1 cellular context compared by ENCODE assay signal in the genomic region with DNA sequence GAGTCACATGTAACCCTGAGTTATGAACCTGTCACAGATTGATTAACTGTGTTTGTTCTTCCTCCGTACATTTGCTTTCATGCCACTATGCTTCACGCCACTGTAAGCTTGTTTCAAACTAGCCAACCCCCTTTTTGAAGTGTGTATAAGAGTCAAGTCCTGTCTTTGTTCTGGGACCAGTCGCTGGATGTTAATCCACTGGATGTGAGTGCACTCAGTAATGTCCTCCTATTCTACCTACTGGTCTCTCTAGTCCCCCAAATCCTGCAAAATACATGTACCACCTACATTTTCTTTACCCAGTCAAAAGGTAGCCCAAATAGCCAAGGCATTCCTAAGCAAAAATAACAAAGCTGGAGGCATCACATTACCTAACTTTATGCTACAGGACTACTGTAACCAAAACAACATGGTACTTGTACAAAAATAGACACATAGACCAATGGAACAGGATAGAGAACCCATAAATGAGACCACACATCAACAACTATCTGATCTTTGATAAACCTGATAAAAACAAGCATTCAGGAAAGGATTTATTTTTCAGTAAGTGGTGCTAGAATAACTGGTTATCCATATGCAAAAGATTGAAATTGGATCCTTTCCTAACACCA.
TF ChIP-seq lines count a peak whose summit lies in the region.

No MANE protein-coding gene starts in this region.

TF ChIP-seq in HepG2, 621 proteins besides CTCF, POLR2A, EP300 and RAD21 (continued from another document):
- TF ChIP-seq, protein P1, sequence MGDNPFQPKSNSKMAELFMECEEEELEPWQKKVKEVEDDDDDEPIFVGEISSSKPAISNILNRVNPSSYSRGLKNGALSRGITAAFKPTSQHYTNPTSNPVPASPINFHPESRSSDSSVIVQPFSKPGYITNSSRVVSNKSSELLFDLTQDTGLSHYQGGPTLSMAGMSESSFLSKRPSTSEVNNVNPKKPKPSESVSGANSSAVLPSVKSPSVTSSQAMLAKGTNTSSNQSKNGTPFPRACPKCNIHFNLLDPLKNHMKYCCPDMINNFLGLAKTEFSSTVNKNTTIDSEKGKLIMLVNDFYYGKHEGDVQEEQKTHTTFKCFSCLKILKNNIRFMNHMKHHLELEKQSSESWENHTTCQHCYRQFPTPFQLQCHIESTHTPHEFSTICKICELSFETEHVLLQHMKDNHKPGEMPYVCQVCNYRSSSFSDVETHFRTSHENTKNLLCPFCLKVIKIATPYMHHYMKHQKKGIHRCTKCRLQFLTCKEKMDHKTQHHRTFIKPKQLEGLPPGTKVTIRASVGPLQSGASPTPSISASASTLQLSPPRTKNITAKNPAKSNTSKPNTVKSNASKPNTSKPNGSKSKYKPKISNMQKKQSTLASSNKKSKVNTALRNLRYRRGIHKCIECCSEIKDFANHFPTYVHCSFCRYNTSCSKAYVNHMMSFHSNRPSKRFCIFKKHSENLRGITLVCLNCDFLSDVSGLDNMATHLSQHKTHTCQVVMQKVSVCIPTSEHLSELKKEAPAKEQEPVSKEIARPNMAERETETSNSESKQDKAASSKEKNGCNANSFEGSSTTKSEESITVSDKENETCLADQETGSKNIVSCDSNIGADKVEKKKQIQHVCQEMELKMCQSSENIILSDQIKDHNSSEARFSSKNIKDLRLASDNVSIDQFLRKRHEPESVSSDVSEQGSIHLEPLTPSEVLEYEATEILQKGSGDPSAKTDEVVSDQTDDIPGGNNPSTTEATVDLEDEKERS (CRISPR knock-in tag; IDR thresholded peaks at IDR 0.05), result peak; percentile 61; the same call in 1 of the 2 replicates
